Comparison of ENCODE assay signal across 24 cellular contexts in genomic region chr14:43587183-43587582, GRCh38.
"Had no signal": no experiment of that assay in that cellular context is flagged by ENCODE, and none has a peak within 500 bp of the region (broad histone marks: within the 10 kb centered on the region; RNA-seq: fewer than 3 reads in every experiment).

No MANE protein-coding gene starts in this region.

- H3K4me2 ChIP-seq: SK-N-SH had no signal

- H3K9me3 ChIP-seq: SK-N-SH had no signal

- H3K9ac ChIP-seq: SK-N-SH had no signal

- DNase-seq: IMR-90; Kasumi-1; KG1; MM.1S; NCI-H1092 treated with DMSO at 0.1 percent for 48 hours; NCI-H1417; NCI-H1436 treated with DMSO at 0.1 percent for 48 hours; NCI-H1694; NCI-H187 treated with DMSO at 0.1 percent for 48 hours; NCI-H2029 treated with DMSO at 0.1 percent for 48 hours; NCI-H2171 treated with DMSO at 0.1 percent for 48 hours; NCI-H345; NCI-H446 treated with DMSO at 0.1 percent for 48 hours; NCI-H510A treated with DMSO at 0.1 percent for 48 hours; NCI-H526; NCI-H82; NK-92 treated with Interleukin-12 subunit alpha and Interleukin-12 subunit beta, amount 100 ng/mL, for 24 hours; PC-3; SHP77; SK-N-SH; T-helper 1 cell had no signal

- ATAC-seq: HepG2, Panc1, PC-3 had no signal

- H3K9me2 ChIP-seq: SK-N-SH had no signal

- H3K27ac ChIP-seq: RWPE1 had no signal
